ENCODE assay signal across 23 cellular contexts in the genomic region with DNA sequence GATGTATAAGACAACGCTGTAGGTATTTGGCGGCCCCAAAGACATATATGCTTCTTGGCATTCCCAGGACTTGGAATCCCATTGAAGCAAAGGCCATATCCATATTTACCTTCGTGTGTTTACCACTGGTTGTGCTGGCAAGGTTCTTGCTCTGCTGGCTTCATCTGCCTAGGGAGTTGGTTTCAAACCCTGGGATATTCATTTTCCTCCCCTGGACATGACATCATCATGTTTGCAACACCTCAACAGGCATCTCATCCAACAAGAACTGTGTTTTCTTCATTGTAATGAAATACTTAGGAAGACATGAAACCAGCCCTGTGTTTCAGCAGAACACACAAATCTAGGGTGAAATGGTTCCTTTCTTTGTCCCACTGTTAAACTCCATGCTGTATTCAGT.
"Had no signal": no experiment of that assay in that cellular context is flagged by ENCODE, and none has a peak within 500 bp of the region (broad histone marks: within the 10 kb centered on the region; RNA-seq: fewer than 3 reads in every experiment).

No MANE protein-coding gene starts in this region.

- H3K79me2 ChIP-seq: parathyroid adenoma had no signal

- DNase-seq: activated CD4-positive, alpha-beta T cell treated with anti-CD3 and anti-CD28 coated beads for 4 hours; activated CD4-positive, alpha-beta T cell treated with anti-CD3 and anti-CD28 coated beads, Interleukin-2, amount 50 U/mL, for 48 hours; activated CD4-positive, CD25-positive, alpha-beta regulatory T cell; activated effector memory CD4-positive, alpha-beta T cell treated with Interleukin-2 at 50 U/mL for 16 hours; activated naive CD4-positive, alpha-beta T cell treated with anti-CD3 and anti-CD28 coated beads for 36 hours; activated naive CD8-positive, alpha-beta T cell treated with anti-CD3 and anti-CD28 coated beads, Interleukin-2, amount 10 ng/mL, durations not matched to agents 7 days and 5 days; activated T-cell treated with anti-CD3 and anti-CD28 coated beads, Interleukin-2, amount 50 U/mL, for 24 hours; amygdala; cerebellar nuclear complex; esophagus squamous epithelium; heart right ventricle; islet precursor cell; left cardiac atrium; midbrain; nephron progenitor cell; right cardiac atrium; stimulated activated CD4-positive, alpha-beta T cell treated with anti-CD3 and anti-CD28 coated beads, Interleukin-12 subunit alpha, Interleukin-12 subunit beta, amount 100 ng/mL, for 4 hours; stimulated activated CD4-positive, alpha-beta T cell treated with anti-CD3 and anti-CD28 coated beads, Interleukin-4, amount 100 ng/mL, for 4 hours; stimulated activated naive CD8-positive, alpha-beta T cell treated with anti-CD3 and anti-CD28 coated beads, Interleukin-15, amount 100 ng/mL, for 72 hours; T-cell; tibial artery had no signal

- H3K27ac ChIP-seq: coronary artery, esophagus squamous epithelium, heart right ventricle, parathyroid adenoma, tibial artery had no signal

- H3K36me3 Mint-ChIP-seq: activated naive CD8-positive, alpha-beta T cell treated with anti-CD3 and anti-CD28 coated beads, Interleukin-2, amount 10 ng/mL, durations not matched to agents 7 days and 5 days; T-cell had no signal

- H3K9me3 ChIP-seq: esophagus squamous epithelium, heart right ventricle, tibial artery had no signal

- H2AFZ ChIP-seq: parathyroid adenoma had no signal

- H3K9ac ChIP-seq: parathyroid adenoma had no signal

- ATAC-seq: heart right ventricle, left cardiac atrium, right cardiac atrium, T-cell had no signal

- H3K27me3 ChIP-seq: esophagus squamous epithelium had no signal

- H3K4me1 ChIP-seq: esophagus squamous epithelium, heart right ventricle, parathyroid adenoma, tibial artery had no signal

- H3K4me3 Mint-ChIP-seq: activated naive CD4-positive, alpha-beta T cell treated with anti-CD3 and anti-CD28 coated beads for 36 hours; activated naive CD8-positive, alpha-beta T cell treated with anti-CD3 and anti-CD28 coated beads, Interleukin-2, amount 10 ng/mL, durations not matched to agents 7 days and 5 days; activated T-cell treated with anti-CD3 and anti-CD28 coated beads, Interleukin-2, amount 50 U/mL, for 24 hours; nephron progenitor cell; stimulated activated naive CD8-positive, alpha-beta T cell treated with anti-CD3 and anti-CD28 coated beads, Interleukin-15, amount 100 ng/mL, for 72 hours; T-cell had no signal

- H3K27ac Mint-ChIP-seq: activated naive CD4-positive, alpha-beta T cell treated with anti-CD3 and anti-CD28 coated beads for 36 hours; activated naive CD8-positive, alpha-beta T cell treated with anti-CD3 and anti-CD28 coated beads, Interleukin-2, amount 10 ng/mL, durations not matched to agents 7 days and 5 days; activated T-cell treated with anti-CD3 and anti-CD28 coated beads, Interleukin-2, amount 50 U/mL, for 24 hours; nephron progenitor cell; stimulated activated naive CD8-positive, alpha-beta T cell treated with anti-CD3 and anti-CD28 coated beads, Interleukin-15, amount 100 ng/mL, for 72 hours; T-cell had no signal

- H3K4me3 ChIP-seq: coronary artery, esophagus squamous epithelium, heart right ventricle, tibial artery had no signal

- H3K9me3 Mint-ChIP-seq: activated naive CD4-positive, alpha-beta T cell treated with anti-CD3 and anti-CD28 coated beads for 36 hours; activated naive CD8-positive, alpha-beta T cell treated with anti-CD3 and anti-CD28 coated beads, Interleukin-2, amount 10 ng/mL, durations not matched to agents 7 days and 5 days; activated T-cell treated with anti-CD3 and anti-CD28 coated beads, Interleukin-2, amount 50 U/mL, for 24 hours; stimulated activated naive CD8-positive, alpha-beta T cell treated with anti-CD3 and anti-CD28 coated beads, Interleukin-15, amount 100 ng/mL, for 72 hours; T-cell had no signal

- H3K36me3 ChIP-seq: esophagus squamous epithelium, heart right ventricle, tibial artery had no signal
